ENCODE assay signal across 8 cellular contexts in genomic region chr2:62195421-62196277, GRCh38. TPM values are rescaled to one million over a fixed set of nuclear protein-coding genes. Genes with fewer than 3 reads are reported as not detected.
DNase-seq lines count a peak whose midpoint lies in the region; ATAC-seq, FAIRE-seq and TF ChIP-seq lines count a peak whose summit lies in the region.

A gene with protein sequence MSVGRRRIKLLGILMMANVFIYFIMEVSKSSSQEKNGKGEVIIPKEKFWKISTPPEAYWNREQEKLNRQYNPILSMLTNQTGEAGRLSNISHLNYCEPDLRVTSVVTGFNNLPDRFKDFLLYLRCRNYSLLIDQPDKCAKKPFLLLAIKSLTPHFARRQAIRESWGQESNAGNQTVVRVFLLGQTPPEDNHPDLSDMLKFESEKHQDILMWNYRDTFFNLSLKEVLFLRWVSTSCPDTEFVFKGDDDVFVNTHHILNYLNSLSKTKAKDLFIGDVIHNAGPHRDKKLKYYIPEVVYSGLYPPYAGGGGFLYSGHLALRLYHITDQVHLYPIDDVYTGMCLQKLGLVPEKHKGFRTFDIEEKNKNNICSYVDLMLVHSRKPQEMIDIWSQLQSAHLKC (plus strand): TSS chr2:62196115. CDS start chr2:62222221, 26,106 bp downstream.

- peak within 1 kb of the TSS; percentile 87 for H3K9ac ChIP-seq in HepG2 (ENCODE audit: insufficient read depth, low read depth, low read length)

- no peak for FAIRE-seq in HepG2 (lab: Jason Lieb, UNC)

- TF ChIP-seq EP300 in HepG2 (IDR thresholded peaks at IDR 0.05; ENCODE audit: low read depth in 2 of 2, low read length in 2 of 2) (no peak), HepG2 (CRISPR knock-in tag; IDR thresholded peaks at IDR 0.05; ENCODE audit: borderline replicate concordance) (peak; percentile 24; the same call in 1 of the 2 replicates)

- H3K36me3 ChIP-seq in HepG2 (replicated peaks in 1 of 2; ENCODE audit: control insufficient read depth in 1 of 2, insufficient read depth in 2 of 2, low read length in 2 of 2): no peaks in the 10 kb centered on the region

- peak; percentile 61 for TF ChIP-seq RAD21 in HepG2 (CRISPR knock-in tag; IDR thresholded peaks at IDR 0.05)

- CTCF ChIA-PET in HepG2 (lab: Yijun Ruan, JAX; ENCODE audit: low intra/inter-chr PET ratio, low total read pairs): no interaction called here

- H3K4me1 ChIP-seq in HepG2 (ENCODE audit: insufficient read depth, low read length): peaks cover 68% of the 10 kb centered on the region

- 7% methylated on average over 35 of the region's 70 CpGs for WGBS in HepG2 (ENCODE audit: low lambda C conversion rate)

- H3K79me2 ChIP-seq in HepG2 (ENCODE audit: insufficient read depth, low read length): peaks cover 37% of the 10 kb centered on the region

- BruUV-seq in HepG2 (replicated peaks; lab: Mats Ljungman, UMichigan): TSS peak; percentile 66

- no peaks in the 10 kb centered on the region; a peak in 1 of 5 replicates for H3K27me3 ChIP-seq in HepG2 (ENCODE audit: control insufficient read depth in 1 of 2, insufficient read depth in 2 of 2, low read length in 2 of 2)

- in situ Hi-C loops in HepG2 (cut with HindIII; ENCODE audit: extremely low pct_ligation_motif_present, low pct_unique_long_range_greater_than_20kb): no loop called here

- H2AFZ ChIP-seq in HepG2 (ENCODE audit: low read length): no peak within 1 kb of the TSS

- TF ChIP-seq POLR2A in GM18505 (IDR thresholded peaks at IDR 0.05; ENCODE audit: borderline replicate concordance, extremely low read depth, insufficient read depth, insufficient read length) (peak; percentile 95), HepG2 (IDR thresholded peaks at IDR 0.05; ENCODE audit: insufficient read depth in 1 of 2, low read depth in 2 of 2, low read length in 2 of 2) (peak; percentile 84 to 95)

- intact Hi-C loops in HepG2 (cut with micrococcal nuclease; ENCODE audit: unreplicated experiment): loop anchor here (2.0 to 10.0 kb wide), 4 partner anchors 42 to 217 kb away; no protein-coding TSS in a partner anchor

- ATAC-seq in GM18505 (IDR thresholded peaks at IDR 0.05; ENCODE audit: unreplicated experiment) (peak; percentile 61), HG02973 (IDR thresholded peaks at IDR 0.05; ENCODE audit: unreplicated experiment) (peak; percentile 49), HepG2 (peak; percentile 75)

- H3K9me3 ChIP-seq in HepG2 (ENCODE audit: low read length): no peaks in the 10 kb centered on the region

- H3K4me2 ChIP-seq in HepG2 (ENCODE audit: low read depth, low read length): peak within 1 kb of the TSS; percentile 87

- POLR2A ChIA-PET in HepG2 (lab: Yijun Ruan, JAX): interaction anchor here (1.1 to 1.2 kb wide), 2 partner anchors 18 to 235 kb away, joined by 3 to 5 read pairs; no protein-coding TSS in a partner anchor

- peak within 1 kb of the TSS; percentile 76 to 96 (median 96) for H3K4me3 ChIP-seq in HepG2 (replicated peaks in 1 of 3; ENCODE audit: insufficient read depth in 1 of 3, low read depth in 2 of 3, low read length in 3 of 3)

- H4K20me1 ChIP-seq in HepG2 (ENCODE audit: insufficient read depth, low read length): peaks cover 37% of the 10 kb centered on the region

- DNase-seq in 8988T (peak; percentile 82), NCI-H526 (lab: John Stamatoyannopoulos, UW) (peak; percentile 25 to 92), dermis blood vessel endothelial cell (peak; percentile 77), HepG2 (ENCODE audit: low spot score) (peak; percentile 56)
- peak; percentile 85 for DNase-seq in activated CD4-positive, alpha-beta T cell treated with anti-CD3 and anti-CD28 coated beads, Interleukin-2, amount 50 U/mL, for 48 hours
- DNase-seq in stimulated activated CD4-positive, alpha-beta T cell treated with anti-CD3 and anti-CD28 coated beads, Interleukin-4, amount 100 ng/mL, for 1 hour: peak; percentile 85

- no peak for TF ChIP-seq CTCF in HepG2 (CRISPR knock-in tag; IDR thresholded peaks at IDR 0.05)

- H3K27ac ChIP-seq in HepG2 (ENCODE audit: extremely low read length, insufficient read depth, low read length): peak within 1 kb of the TSS; percentile 86

TF ChIP-seq in HepG2, 621 proteins besides CTCF, POLR2A, EP300 and RAD21 (continues in another document):
- no peak; the same call in 1 of the 2 replicates for TF ChIP-seq ZNF639 (CRISPR knock-in tag; conservative IDR thresholded peaks at IDR 0.05)
- TF ChIP-seq PRDM10 (CRISPR knock-in tag; IDR thresholded peaks at IDR 0.05; ENCODE audit: low read depth): no peak
- TF ChIP-seq ZNF235 (CRISPR knock-in tag; IDR thresholded peaks at IDR 0.05; ENCODE audit: borderline replicate concordance): 0 out of 2 replicates have a peak, but pooled peaks have one; percentile 10

RNA-seq across cellular contexts. Expression of the gene that starts here (rescaled TPM):
- total RNA-seq in dermis blood vessel endothelial cell: 30.8 and 31.8 TPM in 2 replicates
- total RNA-seq in HepG2 (2016; rRNA removed; fragmentation: Illumina TruSeq; extraction: Trizol): 19.5 and 28.5 TPM in 2 replicates
- 5.6 and 5.7 TPM in 2 replicates for total RNA-seq in HepG2 (2016; cell fraction: cytosol; rRNA removed; fragmentation: Illumina TruSeq; extraction: Trizol; ENCODE audit: low read depth)
- 19.3 and 27.8 TPM in 2 replicates for total RNA-seq in HepG2 (2016; cell fraction: insoluble cytoplasmic fraction; rRNA removed; fragmentation: Illumina TruSeq; extraction: Trizol)
- total RNA-seq in HepG2 (2016; cell fraction: membrane; rRNA removed; fragmentation: Illumina TruSeq; extraction: Trizol): 13.3 and 14.8 TPM in 2 replicates
- total RNA-seq in HepG2 (2016; cell fraction: nucleus; rRNA removed; fragmentation: Illumina TruSeq; extraction: Trizol): 27.5 and 28.5 TPM in 2 replicates
- 26.3 and 29.3 TPM in 2 replicates for polyA plus RNA-seq in HepG2 (2011; rRNA removed)
- 15.9 and 28.7 TPM in 2 replicates for polyA plus RNA-seq in HepG2 (2011; cell fraction: cytosol; rRNA removed)
- polyA plus RNA-seq in HepG2 (2011; cell fraction: nucleus; rRNA removed): 7.3 and 11.3 TPM in 2 replicates
- polyA plus RNA-seq in HepG2 (2012): 54.4 and 58.5 TPM in 2 replicates
- 1.4 and 1.7 TPM in 2 replicates for polyA plus RNA-seq in HepG2 (2016; cell fraction: cytosol; fragmentation: Illumina TruSeq; extraction: Trizol; ENCODE audit: low read depth)
- polyA plus RNA-seq in HepG2 (2016; cell fraction: insoluble cytoplasmic fraction; fragmentation: Illumina TruSeq; extraction: Trizol; ENCODE audit: low read depth): 17.4 and 17.6 TPM in 2 replicates
- polyA plus RNA-seq in HepG2 (2016; cell fraction: membrane; fragmentation: Illumina TruSeq; extraction: Trizol; ENCODE audit: low read depth): 5.6 and 5.8 TPM in 2 replicates
- 29.6 and 33.7 TPM in 2 replicates for polyA plus RNA-seq in HepG2 (2016; cell fraction: nucleus; fragmentation: Illumina TruSeq; extraction: Trizol; ENCODE audit: insufficient read depth, low read depth)
- polyA minus RNA-seq in HepG2 (2011; rRNA and poly(A)+ RNA removed; ENCODE audit: low replicate concordance): 11.0 and 33.8 TPM in 2 replicates
- polyA minus RNA-seq in HepG2 (2011; cell fraction: cytosol; rRNA and poly(A)+ RNA removed): 29.1 and 41.9 TPM in 2 replicates
- polyA minus RNA-seq in HepG2 (2011; cell fraction: nucleus; rRNA and poly(A)+ RNA removed): 28.5 and 42.8 TPM in 2 replicates

Comparison
In these comparisons a context has a peak if more than half of its experiments do, and no peak if none do; other contexts are left out.
1. Peak in every context shown above with its lines: DNase-seq, ATAC-seq, H3K4me3 ChIP-seq and H3K27ac ChIP-seq.